In the genomic region with DNA sequence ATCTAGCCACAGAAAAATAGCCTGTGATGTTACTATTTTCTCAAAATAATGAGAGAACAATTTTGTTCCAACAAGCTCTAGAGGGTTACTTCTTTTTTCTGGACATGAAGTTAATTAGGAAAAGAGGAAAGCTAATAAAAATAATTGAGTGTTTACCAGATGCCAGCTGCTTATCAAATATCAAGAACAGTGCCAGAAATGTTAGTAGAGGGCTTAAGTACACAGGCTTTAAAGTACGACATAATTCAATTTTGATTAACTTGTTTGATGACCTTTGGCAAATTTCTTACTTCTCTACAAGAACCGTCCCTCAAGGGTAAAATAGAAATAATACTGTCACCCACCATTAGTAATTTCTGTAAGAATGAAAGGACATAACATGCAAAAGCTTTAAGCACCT, we compare ENCODE assay signal across 26 cellular contexts.
"Had no signal": no experiment of that assay in that cellular context is flagged by ENCODE, and none has a peak within 500 bp of the region (broad histone marks: within the 10 kb centered on the region; RNA-seq: fewer than 3 reads in every experiment).

No MANE protein-coding gene starts in this region.

- H3K27ac ChIP-seq: breast epithelium, colonic mucosa, Peyer's patch, RWPE1, SJCRH30 had no signal

- H3K4me1 ChIP-seq: breast epithelium, colonic mucosa, Peyer's patch, SJCRH30 had no signal

- DNase-seq: activated CD4-positive, alpha-beta T cell treated with anti-CD3 and anti-CD28 coated beads for 48 hours; activated CD4-positive, alpha-beta T cell treated with anti-CD3 and anti-CD28 coated beads, Interleukin-2, amount 50 U/mL, for 4 hours; activated CD4-positive, CD25-positive, alpha-beta regulatory T cell treated with anti-CD3 and anti-CD28 coated beads, Interleukin-2, amount 50 U/mL, for 72 hours; activated CD8-positive, alpha-beta memory T cell treated with anti-CD3 and anti-CD28 coated beads, Interleukin-2, amount 50 U/mL, for 48 hours; activated CD8-positive, alpha-beta T cell treated with anti-CD3 and anti-CD28 coated beads, Interleukin-2, amount 10 ng/mL, durations not matched to agents 7 days and 5 days; activated naive CD4-positive, alpha-beta T cell treated with anti-CD3 and anti-CD28 coated beads, Interleukin-2, amount 50 U/mL, for 16 hours; activated naive CD8-positive, alpha-beta T cell treated with anti-CD3 and anti-CD28 coated beads, Interleukin-2, amount 10 ng/mL, durations not matched to agents 7 days and 5 days; activated T-cell treated with anti-CD3 and anti-CD28 coated beads, Interleukin-2, amount 50 U/mL, for 1 hour; aorta; caudate nucleus; colonic mucosa; Kasumi-1; KBM-7; NCI-H1048; NCI-H1436 treated with DMSO at 0.1 percent for 48 hours; NCI-H1930; NCI-H2171; NCI-H2227 treated with DMSO at 0.1 percent for 48 hours; NCI-H446 treated with DMSO at 0.1 percent for 48 hours; NCI-H526; NK-92 treated with Interleukin-12 subunit alpha and Interleukin-12 subunit beta, amount 100 ng/mL, for 24 hours; Peyer's patch; Right ventricle myocardium superior; SJCRH30 had no signal

- H3K4me3 ChIP-seq: breast epithelium, colonic mucosa, Peyer's patch, SJCRH30 had no signal

- H3K36me3 ChIP-seq: breast epithelium, colonic mucosa, Peyer's patch, SJCRH30 had no signal

- H3K9me3 ChIP-seq: breast epithelium, colonic mucosa, Peyer's patch, SJCRH30 had no signal

- H3K27me3 ChIP-seq: breast epithelium, colonic mucosa, Peyer's patch, SJCRH30 had no signal
